ENCODE assay signal across 9 cellular contexts in genomic region chr21:33025471-33026298, GRCh38. TPM values are rescaled to one million over a fixed set of nuclear protein-coding genes. Genes with fewer than 3 reads are reported as not detected.
DNase-seq lines count a peak whose midpoint lies in the region; ATAC-seq and TF ChIP-seq lines count a peak whose summit lies in the region.
"Had no signal": no experiment of that assay in that cellular context is flagged by ENCODE, and none has a peak within 500 bp of the region (broad histone marks: within the 10 kb centered on the region; RNA-seq: fewer than 3 reads in every experiment).

TSS of gene OLIG2 (plus strand) at chr21:33025935. CDS start at chr21:33026863, 928 bp downstream.

- DNase-seq in A673 (ENCODE audit: low spot score) (peak; percentile 51), HAP-1 (ENCODE audit: low spot score in 2 of 2) (peak; percentile 91 to 95), activated B cell treated with CpG ODN at 0.5 μM for 24 hours (no peak), NCI-H226 (no peak)
- no peak for DNase-seq in effector CD4-positive, alpha-beta T cell

- H3K27me3 Mint-ChIP-seq in activated B cell treated with CpG ODN at 0.5 μM for 24 hours, result peaks cover 63% of the 10 kb centered on the region

- H3K9me3 ChIP-seq in A673 (ENCODE audit: low read depth, low read length, poor library complexity, severe bottlenecking) (no peaks in the 10 kb centered on the region), HAP-1 (no peaks in the 10 kb centered on the region)

- intact Hi-C loops in A673 (cut with micrococcal nuclease; ENCODE audit: unreplicated experiment) (no loop called here), activated B cell treated with CpG ODN at 0.5 μM for 24 hours (cut with micrococcal nuclease) (loop anchor here (10.0 kb wide), 1 partner anchor 169 kb away; no protein-coding TSS in a partner anchor)

- H3K4me1 ChIP-seq in A673 (ENCODE audit: insufficient read depth, low read length, poor library complexity, severe bottlenecking) (no peaks in the 10 kb centered on the region), HAP-1 (peaks cover 12% of the 10 kb centered on the region)

- ATAC-seq in activated B cell treated with CpG ODN at 0.5 μM for 24 hours (ENCODE audit: low read depth) (no peak), GM19328 (IDR thresholded peaks at IDR 0.05; ENCODE audit: unreplicated experiment) (no peak), HG03097 (IDR thresholded peaks at IDR 0.05; ENCODE audit: low FRiP score, unreplicated experiment) (no peak)
- ATAC-seq: Panc1 had no signal

- H3K36me3 ChIP-seq in A673 (ENCODE audit: insufficient read depth, low read length, poor library complexity, severe bottlenecking) (no peaks in the 10 kb centered on the region), HAP-1 (replicated peaks) (peaks cover 7% of the 10 kb centered on the region; the same call in 1 of the 2 replicates)

- no peaks in the 10 kb centered on the region for H3K9me3 Mint-ChIP-seq in activated B cell treated with CpG ODN at 0.5 μM for 24 hours

- H3K27ac ChIP-seq in A673 (ENCODE audit: low read depth, low read length, poor library complexity, severe bottlenecking) (no peak within 1 kb of the TSS), layer of hippocampus (ENCODE audit: low read depth, low read length) (peak within 1 kb of the TSS; percentile 81)

- peak within 1 kb of the TSS; percentile 46 for H3K27ac Mint-ChIP-seq in activated B cell treated with CpG ODN at 0.5 μM for 24 hours

- H3K4me1 Mint-ChIP-seq in activated B cell treated with CpG ODN at 0.5 μM for 24 hours, result peaks cover 29% of the 10 kb centered on the region

- H3K27me3 ChIP-seq in A673 (replicated peaks; ENCODE audit: insufficient read depth, low read depth, low read length, poor library complexity) (peaks cover 99% of the 10 kb centered on the region), HAP-1 (ENCODE audit: low read depth) (no peaks in the 10 kb centered on the region), layer of hippocampus (ENCODE audit: control insufficient read depth, insufficient read depth, low read length) (peaks cover 32% of the 10 kb centered on the region)

- CTCF ChIA-PET in A673 (lab: Charles Lee), result interaction anchor here (0.6 kb wide), 1 partner anchor 948 kb away, joined by 3 read pairs; no protein-coding TSS in a partner anchor
- CTCF ChIA-PET in activated B cell treated with CpG ODN at 0.5 μM for 24 hours (lab: Charles Lee), result no interaction called here

- peak within 1 kb of the TSS; percentile 5 for H3K4me3 Mint-ChIP-seq in activated B cell treated with CpG ODN at 0.5 μM for 24 hours

- BruUV-seq in A673 (replicated peaks; lab: Mats Ljungman, UMichigan), result no TSS peak

- H3K36me3 Mint-ChIP-seq in activated B cell treated with CpG ODN at 0.5 μM for 24 hours (ENCODE audit: low read depth), result no peaks in the 10 kb centered on the region

- POLR2A ChIA-PET in A673 (lab: Charles Lee; ENCODE audit: low non-redundant PET) (no interaction called here), activated B cell treated with CpG ODN at 0.5 μM for 24 hours (lab: Charles Lee) (no interaction called here)

- H3K4me3 ChIP-seq in A673 (ENCODE audit: low read depth, low read length, poor library complexity, severe bottlenecking) (no peak within 1 kb of the TSS), HAP-1 (peak within 1 kb of the TSS; percentile 45)

- in situ Hi-C loops in HAP-1 (cut with MboI; ENCODE audit: low sequenced_read_pairs), result no loop called here

- no peak for TF ChIP-seq CTCF in A673 (conservative IDR thresholded peaks at IDR 0.05; ENCODE audit: low read depth, low read length)
- TF ChIP-seq CTCF in activated B cell treated with CpG ODN at 0.5 μM for 24 hours (IDR thresholded peaks at IDR 0.05), result no peak

RNA-seq across cellular contexts. Expression of gene OLIG2, which starts in this region (rescaled TPM):
- total RNA-seq in A673 (2021), result not detected in 2 replicates
- not detected in 2 replicates for total RNA-seq in activated B cell treated with CpG ODN at 0.5 μM for 24 hours

Comparison
In these comparisons a context has a peak if more than half of its experiments do, and no peak if none do; other contexts are left out.
1. Peak in DNase-seq in A673; RNA of the gene not detected or under 1 TPM.
2. DNase-seq: peak in HAP-1 (2 of 2); none in activated B cell treated with CpG ODN at 0.5 μM for 24 hours (single experiment), effector CD4-positive, alpha-beta T cell (single experiment) and NCI-H226 (single experiment).